ENCODE assay signal across 9 cellular contexts in genomic region chr5:148829248-148829594, GRCh38. TPM values are rescaled to one million over a fixed set of nuclear protein-coding genes. Genes with fewer than 3 reads are reported as not detected.
A peak's percentile ranks its signal among the peaks of the same experiment; 100 is the strongest.
DNase-seq lines count a peak whose midpoint lies in the region; ATAC-seq and TF ChIP-seq lines count a peak whose summit lies in the region.
"Had no signal": no experiment of that assay in that cellular context is flagged by ENCODE, and none has a peak within 500 bp of the region (broad histone marks: within the 10 kb centered on the region; RNA-seq: fewer than 3 reads in every experiment).

No MANE protein-coding gene starts in this region.

- H4K20me1 ChIP-seq in PC-9 (ENCODE audit: insufficient read depth), result peaks cover 34% of the 10 kb centered on the region

- no peak for TF ChIP-seq CTCF in C4-2B (conservative IDR thresholded peaks at IDR 0.05)
- TF ChIP-seq CTCF in PC-9 (conservative IDR thresholded peaks at IDR 0.05), result no peak
- TF ChIP-seq CTCF in epithelial cell of proximal tubule (conservative IDR thresholded peaks at IDR 0.05; ENCODE audit: low read depth, low read length), result no peak
- TF ChIP-seq CTCF in osteocyte (IDR thresholded peaks at IDR 0.05), result no peak

- DNase-seq in PC-9 (no peak), epithelial cell of proximal tubule (ENCODE audit: low read depth) (no peak), osteocyte (ENCODE audit: extremely low spot score, unreplicated experiment) (no peak), nucleus accumbens (lab: John Stamatoyannopoulos, UW) (no peak)
- no peak for DNase-seq in stimulated activated naive B cell treated with anti-CD40 and anti-IgM and Interleukin-4, amounts not matched to agents 10 μg/mL and 1 μg/mL and 100 μg/mL, for 72 hours
- DNase-seq in activated CD4-positive, alpha-beta T cell treated with anti-CD3 and anti-CD28 coated beads for 36 hours, result no peak
- DNase-seq in stimulated activated CD4-positive, alpha-beta T cell treated with anti-CD3 and anti-CD28 coated beads, Interleukin-15, amount 100 ng/mL, for 24 hours, result no peak

- peak overlapping the region; percentile 83 for H3K4me3 Mint-ChIP-seq in osteocyte (ENCODE audit: unreplicated experiment)
- peak overlapping the region in 1 of 2 donors; percentile 61 for H3K4me3 Mint-ChIP-seq in stimulated activated naive B cell treated with anti-CD40 and anti-IgM and Interleukin-4, amounts not matched to agents 10 μg/mL and 1 μg/mL and 100 μg/mL, for 72 hours
- H3K4me3 Mint-ChIP-seq in activated CD4-positive, alpha-beta T cell treated with anti-CD3 and anti-CD28 coated beads for 36 hours, result no peak overlapping the region

- H3K4me3 ChIP-seq in PC-9 (peak overlapping the region; percentile 63), epithelial cell of proximal tubule (ENCODE audit: low read depth, low read length) (peak overlapping the region; percentile 67)

- peak overlapping the region; percentile 91 for H3K4me2 ChIP-seq in PC-9

- peaks cover 71% of the 10 kb centered on the region for H3K79me2 ChIP-seq in PC-9 (ENCODE audit: low read depth)

- H3K4me1 ChIP-seq in PC-9 (replicated peaks; ENCODE audit: insufficient read depth), result peaks cover 44% of the 10 kb centered on the region

- peaks cover 8% of the 10 kb centered on the region; the same call in 1 of the 2 replicates for H3K36me3 ChIP-seq in PC-9 (ENCODE audit: low read depth)

- no peaks in the 10 kb centered on the region for H3K9me3 Mint-ChIP-seq in osteocyte (ENCODE audit: unreplicated experiment)
- no peaks in the 10 kb centered on the region for H3K9me3 Mint-ChIP-seq in stimulated activated naive B cell treated with anti-CD40 and anti-IgM and Interleukin-4, amounts not matched to agents 10 μg/mL and 1 μg/mL and 100 μg/mL, for 72 hours
- H3K9me3 Mint-ChIP-seq in activated CD4-positive, alpha-beta T cell treated with anti-CD3 and anti-CD28 coated beads for 36 hours (ENCODE audit: low read depth), result no peaks in the 10 kb centered on the region

- H3K9me3 ChIP-seq in PC-9 (ENCODE audit: insufficient read depth, low read depth), result no peaks in the 10 kb centered on the region

- H3K9me2 ChIP-seq in PC-9 (ENCODE audit: insufficient read depth), result no peaks in the 10 kb centered on the region

- H3K27me3 ChIP-seq in PC-9 (ENCODE audit: insufficient read depth, low read depth), result no peaks in the 10 kb centered on the region

- CTCF ChIA-PET in PC-9 (lab: Charles Lee), result interaction anchor here (0.6 to 1.8 kb wide), 4 partner anchors 21 to 129 kb away, joined by 3 to 7 read pairs (median 4); no protein-coding TSS in a partner anchor
- CTCF ChIA-PET in activated CD4-positive, alpha-beta T cell treated with anti-CD3 and anti-CD28 coated beads for 36 hours (lab: Charles Lee), result interaction anchor here (1.0 to 2.2 kb wide), 2 partner anchors 8 to 129 kb away, joined by 3 to 7 read pairs; no protein-coding TSS in a partner anchor

- no peak overlapping the region for H2AFZ ChIP-seq in PC-9

- H3K27ac Mint-ChIP-seq in osteocyte (ENCODE audit: unreplicated experiment), result peak overlapping the region; percentile 68
- no peak overlapping the region for H3K27ac Mint-ChIP-seq in stimulated activated naive B cell treated with anti-CD40 and anti-IgM and Interleukin-4, amounts not matched to agents 10 μg/mL and 1 μg/mL and 100 μg/mL, for 72 hours
- no peak overlapping the region for H3K27ac Mint-ChIP-seq in activated CD4-positive, alpha-beta T cell treated with anti-CD3 and anti-CD28 coated beads for 36 hours

- BruUV-seq in PC-9 (replicated peaks; lab: Mats Ljungman, UMichigan), result no TSS peak

- H3K27ac ChIP-seq in C4-2B (peak overlapping the region; percentile 49; the same call in 1 of the 2 replicates), PC-9 (peak overlapping the region; percentile 67; the same call in 1 of the 2 replicates)

- intact Hi-C loops in PC-9 (cut with micrococcal nuclease; ENCODE audit: unreplicated experiment), result loop anchor here (5.0 kb wide), 2 partner anchors 283 to 443 kb away; partner anchors contain the start of gene AFAP1L1
- intact Hi-C loops in activated CD4-positive, alpha-beta T cell treated with anti-CD3 and anti-CD28 coated beads for 36 hours (cut with DNase I, micrococcal nuclease), result loop anchor here (10.0 kb wide), 3 partner anchors 126 to 286 kb away; no protein-coding TSS in a partner anchor

- H3F3A ChIP-seq in PC-9 (ENCODE audit: insufficient read depth, low read depth), result peaks cover 11% of the 10 kb centered on the region; the same call in 1 of the 2 replicates

- ATAC-seq in stimulated activated naive B cell treated with anti-CD40 and anti-IgM and Interleukin-4, amounts not matched to agents 10 μg/mL and 1 μg/mL and 100 μg/mL, for 72 hours (replicated peaks), result no peak
- ATAC-seq in activated CD4-positive, alpha-beta T cell treated with anti-CD3 and anti-CD28 coated beads for 36 hours, result no peak
- ATAC-seq: esophagus mucosa had no signal

- H3K27me3 Mint-ChIP-seq in osteocyte (ENCODE audit: unreplicated experiment), result no peaks in the 10 kb centered on the region
- no peaks in the 10 kb centered on the region for H3K27me3 Mint-ChIP-seq in stimulated activated naive B cell treated with anti-CD40 and anti-IgM and Interleukin-4, amounts not matched to agents 10 μg/mL and 1 μg/mL and 100 μg/mL, for 72 hours
- H3K27me3 Mint-ChIP-seq in activated CD4-positive, alpha-beta T cell treated with anti-CD3 and anti-CD28 coated beads for 36 hours, result peaks cover 28% of the 10 kb centered on the region

- POLR2A ChIA-PET in PC-9 (lab: Charles Lee; ENCODE audit: unreplicated experiment), result no interaction called here
- POLR2A ChIA-PET in activated CD4-positive, alpha-beta T cell treated with anti-CD3 and anti-CD28 coated beads for 36 hours (lab: Charles Lee), result interaction anchor here (0.6 kb wide), 1 partner anchor 97 kb away, joined by 7 read pairs; no protein-coding TSS in a partner anchor

- no peaks in the 10 kb centered on the region for H3K36me3 Mint-ChIP-seq in osteocyte (ENCODE audit: unreplicated experiment)
- no peaks in the 10 kb centered on the region for H3K36me3 Mint-ChIP-seq in stimulated activated naive B cell treated with anti-CD40 and anti-IgM and Interleukin-4, amounts not matched to agents 10 μg/mL and 1 μg/mL and 100 μg/mL, for 72 hours
- no peaks in the 10 kb centered on the region for H3K36me3 Mint-ChIP-seq in activated CD4-positive, alpha-beta T cell treated with anti-CD3 and anti-CD28 coated beads for 36 hours (ENCODE audit: low read depth)

- peaks cover 75% of the 10 kb centered on the region for H3K4me1 Mint-ChIP-seq in osteocyte (ENCODE audit: unreplicated experiment)
- peaks cover 59 to 82% of the 10 kb centered on the region in 2 donors for H3K4me1 Mint-ChIP-seq in stimulated activated naive B cell treated with anti-CD40 and anti-IgM and Interleukin-4, amounts not matched to agents 10 μg/mL and 1 μg/mL and 100 μg/mL, for 72 hours
- H3K4me1 Mint-ChIP-seq in activated CD4-positive, alpha-beta T cell treated with anti-CD3 and anti-CD28 coated beads for 36 hours, result peaks cover 22% of the 10 kb centered on the region

RNA-seq across cellular contexts. Expression of gene ADRB2, which starts 2.8 kb away (rescaled TPM):
- total RNA-seq in PC-9 (2021) (2.8 and 3.1 TPM in 2 replicates), epithelial cell of proximal tubule (2.6 and 3.3 TPM in 2 replicates), osteocyte (6.6 and 7.1 TPM in 2 replicates)
- under 1 TPM in 1 of 2 experiments, not detected in 1; 0.09 TPM for total RNA-seq in activated CD4-positive, alpha-beta T cell treated with anti-CD3 and anti-CD28 coated beads for 36 hours
